13 cellular contexts compared by ENCODE assay signal in genomic region chr1:234554478-234555311, GRCh38. TPM values are rescaled to one million over a fixed set of nuclear protein-coding genes. Genes with fewer than 3 reads are reported as not detected.
DNase-seq lines count a peak whose midpoint lies in the region; ATAC-seq, FAIRE-seq and TF ChIP-seq lines count a peak whose summit lies in the region.
"Had no signal": no experiment of that assay in that cellular context is flagged by ENCODE, and none has a peak within 500 bp of the region (broad histone marks: within the 10 kb centered on the region; RNA-seq: fewer than 3 reads in every experiment).

No MANE protein-coding gene starts in this region.

- no peaks in the 10 kb centered on the region for H3K36me3 Mint-ChIP-seq in activated CD8-positive, alpha-beta T cell treated with anti-CD3 and anti-CD28 coated beads for 36 hours (ENCODE audit: low read depth)
- H3K36me3 Mint-ChIP-seq: activated naive CD8-positive, alpha-beta T cell treated with anti-CD3 and anti-CD28 coated beads, Interleukin-2, amount 10 ng/mL, durations not matched to agents 7 days and 5 days had no signal

- CTCF ChIA-PET in activated CD8-positive, alpha-beta T cell treated with anti-CD3 and anti-CD28 coated beads for 36 hours (lab: Charles Lee): no interaction called here

- TF ChIP-seq POLR2A in uterus (IDR thresholded peaks at IDR 0.05): no peak

- H3K27me3 ChIP-seq in uterus: no peaks in the 10 kb centered on the region

- no peaks in the 10 kb centered on the region for H3K27me3 Mint-ChIP-seq in activated CD8-positive, alpha-beta T cell treated with anti-CD3 and anti-CD28 coated beads for 36 hours

- H3K4me3 Mint-ChIP-seq in activated CD8-positive, alpha-beta T cell treated with anti-CD3 and anti-CD28 coated beads for 36 hours: no peak overlapping the region
- H3K4me3 Mint-ChIP-seq: activated naive CD8-positive, alpha-beta T cell treated with anti-CD3 and anti-CD28 coated beads, Interleukin-2, amount 10 ng/mL, durations not matched to agents 7 days and 5 days had no signal

- peak; percentile 5; the same call in 2 of the 3 replicates for ATAC-seq in SK-N-SH treated with all-trans-retinoic acid at 6 μM for 48 hours
- no peak for ATAC-seq in activated CD8-positive, alpha-beta T cell treated with anti-CD3 and anti-CD28 coated beads for 36 hours

- H3K4me1 ChIP-seq in uterus: peaks cover 0 to 7% of the 10 kb centered on the region in 2 donors

- no peaks in the 10 kb centered on the region for H3K4me1 Mint-ChIP-seq in activated CD8-positive, alpha-beta T cell treated with anti-CD3 and anti-CD28 coated beads for 36 hours (ENCODE audit: low read depth)

- TF ChIP-seq CTCF in uterus (IDR thresholded peaks at IDR 0.05): no peak
- no peak for TF ChIP-seq CTCF in activated CD8-positive, alpha-beta T cell treated with anti-CD3 and anti-CD28 coated beads for 36 hours (IDR thresholded peaks at IDR 0.05)

- FAIRE-seq in GM19239 (lab: Jason Lieb, UNC): no peak

- H3K4me3 ChIP-seq in uterus: no peak overlapping the region

- no peaks in the 10 kb centered on the region for H3K9me3 ChIP-seq in uterus

- H3K36me3 ChIP-seq in uterus: no peaks in the 10 kb centered on the region

- POLR2A ChIA-PET in activated CD8-positive, alpha-beta T cell treated with anti-CD3 and anti-CD28 coated beads for 36 hours (lab: Charles Lee): interaction anchor here (0.6 kb wide), 1 partner anchor 185 kb away, joined by 3 read pairs; no protein-coding TSS in a partner anchor

- H3K27ac ChIP-seq in uterus: peak overlapping the region; percentile 63 to 77

- DNase-seq in activated effector memory CD4-positive, alpha-beta T cell treated with anti-CD3 and anti-CD28 coated beads, Interleukin-2, amount 50 U/mL, for 16 hours: peak; percentile 41
- no peak for DNase-seq in activated effector memory CD4-positive, alpha-beta T cell treated with Interleukin-2 at 50 U/mL for 16 hours
- DNase-seq in left kidney (ENCODE audit: low read depth, low spot score) (peak; percentile 80), uterus (peak; percentile 70 to 76), GM19239 (ENCODE audit: insufficient read length, low spot score) (no peak), Kasumi-1 (lab: John Stamatoyannopoulos, UW) (no peak)
- no peak for DNase-seq in activated CD8-positive, alpha-beta T cell treated with anti-CD3 and anti-CD28 coated beads for 36 hours
- DNase-seq: activated naive CD8-positive, alpha-beta T cell treated with anti-CD3 and anti-CD28 coated beads, Interleukin-2, amount 10 ng/mL, durations not matched to agents 7 days and 5 days; effector CD8-positive, alpha-beta T cell; GDM1; hypothalamus; mesendoderm had no signal

- no peak overlapping the region for H3K27ac Mint-ChIP-seq in activated CD8-positive, alpha-beta T cell treated with anti-CD3 and anti-CD28 coated beads for 36 hours

- intact Hi-C loops in uterus (cut with DNase I; ENCODE audit: low total_unique reads): no loop called here
- intact Hi-C loops in activated CD8-positive, alpha-beta T cell treated with anti-CD3 and anti-CD28 coated beads for 36 hours (cut with micrococcal nuclease): no loop called here

- H3K9me3 Mint-ChIP-seq in activated CD8-positive, alpha-beta T cell treated with anti-CD3 and anti-CD28 coated beads for 36 hours: no peaks in the 10 kb centered on the region
- H3K9me3 Mint-ChIP-seq: activated naive CD8-positive, alpha-beta T cell treated with anti-CD3 and anti-CD28 coated beads, Interleukin-2, amount 10 ng/mL, durations not matched to agents 7 days and 5 days had no signal

TF ChIP-seq in SK-N-SH treated with all-trans-retinoic acid at 6 μM for 48 hours, 23 proteins besides CTCF, POLR2A, EP300 and RAD21:
- TF ChIP-seq TSHZ2 (CRISPR knock-in tag; IDR thresholded peaks at IDR 0.05) (peak; percentile 59; the same call in 1 of the 2 replicates), PATZ1 (CRISPR knock-in tag; IDR thresholded peaks at IDR 0.05; ENCODE audit: borderline replicate concordance) (no peak)

RNA-seq across cellular contexts. Expression of gene IRF2BP2, which starts 55.3 kb away (rescaled TPM):
- total RNA-seq in uterus: 100 to 1,000 TPM in 3 of 4 donors, 10 to 100 TPM in 1; 56.8 to 182 (median 124) TPM
- 100 to 1,000 TPM; 148 to 155 TPM for total RNA-seq in activated CD8-positive, alpha-beta T cell treated with anti-CD3 and anti-CD28 coated beads for 36 hours

Comparison
In these comparisons a context has a peak if more than half of its experiments do, and no peak if none do; other contexts are left out.
1. DNase-seq: peak in activated effector memory CD4-positive, alpha-beta T cell treated with anti-CD3 and anti-CD28 coated beads, Interleukin-2, amount 50 U/mL, for 16 hours (single experiment), left kidney (single experiment) and uterus (2 of 2); none in activated effector memory CD4-positive, alpha-beta T cell treated with Interleukin-2 at 50 U/mL for 16 hours (single experiment), activated CD8-positive, alpha-beta T cell treated with anti-CD3 and anti-CD28 coated beads for 36 hours (single experiment), GM19239 (single experiment) and Kasumi-1 (0 of 2).